In the genomic region with DNA sequence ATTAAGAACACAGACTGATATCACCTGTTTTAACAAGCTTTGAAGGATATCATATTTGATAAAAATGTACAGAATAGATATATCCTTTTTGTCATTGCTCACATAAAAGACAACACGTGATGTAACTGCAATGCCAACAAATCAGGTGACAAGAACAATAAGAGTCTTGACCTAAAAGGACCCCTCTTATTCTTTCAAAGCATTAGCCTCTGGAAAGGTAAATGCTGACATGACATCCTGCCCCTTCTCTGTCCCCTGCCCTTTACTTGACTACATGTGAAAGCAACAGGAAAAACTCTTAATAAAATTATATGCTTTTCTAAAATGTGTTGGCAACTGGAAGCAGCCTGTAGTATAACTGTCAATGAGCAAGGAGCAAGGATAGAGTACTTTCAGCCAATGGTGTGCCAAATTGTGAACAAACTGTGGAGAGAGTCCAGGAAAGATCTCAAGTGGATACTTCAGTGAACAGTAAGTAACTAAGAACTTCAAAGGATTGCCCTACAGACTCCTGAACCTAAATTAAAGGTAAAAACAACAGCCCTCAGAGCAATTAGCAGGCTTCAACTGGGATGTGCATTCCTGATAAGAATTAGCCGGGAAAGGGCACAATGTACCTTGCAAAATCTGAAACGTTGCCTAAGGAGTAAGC, we compare ENCODE assay signal across 33 cellular contexts. TPM values are rescaled to one million over a fixed set of nuclear protein-coding genes. Genes with fewer than 3 reads are reported as not detected.
A peak's percentile ranks its signal among the peaks of the same experiment; 100 is the strongest.
DNase-seq lines count a peak whose midpoint lies in the region; ATAC-seq and TF ChIP-seq lines count a peak whose summit lies in the region.
"Had no signal": no experiment of that assay in that cellular context is flagged by ENCODE, and none has a peak within 500 bp of the region (broad histone marks: within the 10 kb centered on the region; RNA-seq: fewer than 3 reads in every experiment).

No MANE protein-coding gene starts in this region.

- intact Hi-C loops in Right ventricle myocardium inferior (cut with DNase I) (no loop called here), right cardiac atrium (cut with DNase I) (no loop called here), body of pancreas (cut with DNase I) (no loop called here), right lobe of liver (cut with DNase I) (no loop called here), upper lobe of right lung (cut with DNase I) (no loop called here)

- no peaks in the 10 kb centered on the region for H3K9me3 ChIP-seq in right cardiac atrium (ENCODE audit: control insufficient read depth, low read length)
- no peaks in the 10 kb centered on the region for H3K9me3 ChIP-seq in body of pancreas
- no peaks in the 10 kb centered on the region for H3K9me3 ChIP-seq in right lobe of liver
- H3K9me3 ChIP-seq in upper lobe of right lung, result no peaks in the 10 kb centered on the region
- H3K9me3 ChIP-seq: breast epithelium, Caco-2, gastroesophageal sphincter, MG63, Peyer's patch, SJCRH30, tibial nerve had no signal

- H3K4me3 ChIP-seq in right cardiac atrium (ENCODE audit: low read length) (no peak overlapping the region), body of pancreas (no peak overlapping the region), right lobe of liver (no peak overlapping the region), upper lobe of right lung (no peak overlapping the region)
- H3K4me3 ChIP-seq: breast epithelium, gastroesophageal sphincter, MG63, SJCRH30, tibial nerve had no signal

- 45% methylated on average over 3 of the region's 3 CpGs for WGBS in right cardiac atrium
- 16 to 33% methylated on average over 3 of the region's 3 CpGs for WGBS in body of pancreas, 2 donors
- 47% methylated on average over 3 of the region's 3 CpGs for WGBS in right lobe of liver (ENCODE audit: insufficient coverage, low coverage, low lambda C conversion rate, missing lambda C conversion rate)

- H3K4me1 ChIP-seq in right cardiac atrium (ENCODE audit: control insufficient read depth, insufficient read depth, low read length) (peaks cover 4% of the 10 kb centered on the region), body of pancreas (peaks cover 80% of the 10 kb centered on the region), right lobe of liver (peaks cover 0 to 63% (median 24%) of the 10 kb centered on the region in 4 donors), upper lobe of right lung (peaks cover 20% of the 10 kb centered on the region)
- H3K4me1 ChIP-seq: SJCRH30 had no signal

- no peak for DNase-seq in Right ventricle myocardium inferior (ENCODE audit: missing footprints)
- DNase-seq in right cardiac atrium, result no peak
- DNase-seq in body of pancreas, result no peak
- DNase-seq in right lobe of liver, result no peak
- DNase-seq in upper lobe of right lung, result no peak
- no peak for DNase-seq in epidermal melanocyte (ENCODE audit: insufficient read length, low spot score)
- DNase-seq: activated CD4-positive, alpha-beta T cell treated with anti-CD3 and anti-CD28 coated beads for 48 hours; activated CD8-positive, alpha-beta memory T cell treated with anti-CD3 and anti-CD28 coated beads for 24 hours; activated naive CD4-positive, alpha-beta T cell treated with anti-CD3 and anti-CD28 coated beads, Interleukin-2, amount 50 U/mL, for 16 hours; activated T-cell treated with anti-CD3 and anti-CD28 coated beads for 4 hours; amygdala; Caco-2; hypothalamus; left colon; MG63; NCI-H1417 treated with DMSO at 0.1 percent for 48 hours; NCI-H2081; NCI-H345; Peyer's patch; posterior cingulate gyrus; SJCRH30; stimulated activated CD4-positive, alpha-beta T cell treated with anti-CD3 and anti-CD28 coated beads, Interleukin-4, amount 100 ng/mL, for 1 hour; T1000 had no signal

- H3K27ac ChIP-seq in right cardiac atrium (ENCODE audit: low read length) (no peak overlapping the region), body of pancreas (peak overlapping the region; percentile 9 to 71 (median 51)), right lobe of liver (peak overlapping the region; percentile 77 to 95 (median 94)), upper lobe of right lung (peak overlapping the region; percentile 13)
- H3K27ac ChIP-seq: gastroesophageal sphincter, HL-60, KMS-11, SJCRH30, tibial nerve, VCaP had no signal

- H3K36me3 ChIP-seq in body of pancreas (replicated peaks in 1 of 2; ENCODE audit: insufficient read depth in 1 of 2, low read depth in 2 of 2) (no peaks in the 10 kb centered on the region), right lobe of liver (no peaks in the 10 kb centered on the region), upper lobe of right lung (no peaks in the 10 kb centered on the region)
- H3K36me3 ChIP-seq: breast epithelium, gastroesophageal sphincter, MG63, Peyer's patch, SJCRH30, tibial nerve had no signal

- no peak for TF ChIP-seq CTCF in body of pancreas (IDR thresholded peaks at IDR 0.05)
- TF ChIP-seq CTCF in right lobe of liver (IDR thresholded peaks at IDR 0.05), result no peak
- no peak for TF ChIP-seq CTCF in upper lobe of right lung (IDR thresholded peaks at IDR 0.05)

- H3K27me3 ChIP-seq in right cardiac atrium (ENCODE audit: control insufficient read depth, insufficient read depth) (no peaks in the 10 kb centered on the region), body of pancreas (no peaks in the 10 kb centered on the region), right lobe of liver (no peaks in the 10 kb centered on the region), upper lobe of right lung (no peaks in the 10 kb centered on the region)
- H3K27me3 ChIP-seq: breast epithelium, gastroesophageal sphincter, MG63, Peyer's patch, SJCRH30, tibial nerve had no signal

- peak; percentile 61 for ATAC-seq in Right ventricle myocardium inferior
- ATAC-seq in right cardiac atrium, result no peak
- ATAC-seq in body of pancreas, result no peak
- peak in 3 of 4 donors; percentile 2 to 9 (median 7) for ATAC-seq in right lobe of liver
- peak; percentile 83 for ATAC-seq in upper lobe of right lung
- ATAC-seq in HG02610 (IDR thresholded peaks at IDR 0.05; ENCODE audit: unreplicated experiment), result no peak
- ATAC-seq in GM19452 (IDR thresholded peaks at IDR 0.05; ENCODE audit: unreplicated experiment), result no peak
- ATAC-seq: gastroesophageal sphincter, left colon, sciatic nerve had no signal

- TF ChIP-seq POLR2A in body of pancreas (IDR thresholded peaks at IDR 0.05), result no peak
- no peak for TF ChIP-seq POLR2A in right lobe of liver (IDR thresholded peaks at IDR 0.05)

RNA-seq across cellular contexts. Expression of gene PTPRK, which starts 16.3 kb away (rescaled TPM):
- total RNA-seq in Right ventricle myocardium inferior (30.1 TPM), right cardiac atrium (10 to 100 TPM; 36.5 to 45.7 (median 44.0) TPM), body of pancreas (100 to 1,000 TPM in 1 of 2 donors, 10 to 100 TPM in 1; 60.6 to 121 TPM), right lobe of liver (10 to 100 TPM; 27.7 to 54.5 (median 35.7) TPM), upper lobe of right lung (64.6 TPM)
- 9.6 TPM for polyA plus RNA-seq in right cardiac atrium
- polyA plus RNA-seq: CD14-positive monocyte had no signal

Comparison
In these comparisons a context has a peak if more than half of its experiments do, and no peak if none do; other contexts are left out.
1. ATAC-seq: peak in Right ventricle myocardium inferior (single experiment), right lobe of liver (3 of 4) and upper lobe of right lung (single experiment); none in right cardiac atrium (0 of 2), body of pancreas (single experiment), HG02610 (single experiment) and GM19452 (single experiment).